15 cellular contexts compared by ENCODE assay signal in the genomic region with DNA sequence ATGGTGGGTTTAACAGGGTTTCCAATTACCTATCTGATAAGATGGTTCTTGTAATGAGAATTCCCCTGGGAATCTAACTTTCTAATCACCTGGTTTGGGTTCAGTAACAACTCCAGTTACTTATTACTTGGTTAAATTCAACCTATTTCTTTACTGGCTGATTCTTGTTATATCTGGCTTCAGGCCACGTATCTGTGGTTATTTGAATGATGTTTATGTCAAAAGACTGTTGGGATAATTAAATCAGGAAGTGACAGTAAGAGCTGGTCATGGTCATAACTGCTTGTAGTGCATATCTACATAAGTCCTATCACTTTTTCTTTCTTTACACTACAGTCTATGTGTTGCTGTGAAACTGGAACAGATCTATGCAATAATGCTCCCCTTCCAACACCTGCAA.
DNase-seq lines count a peak whose midpoint lies in the region; ATAC-seq and TF ChIP-seq lines count a peak whose summit lies in the region.
"Had no signal": no experiment of that assay in that cellular context is flagged by ENCODE, and none has a peak within 500 bp of the region (broad histone marks: within the 10 kb centered on the region; RNA-seq: fewer than 3 reads in every experiment).

No MANE protein-coding gene starts in this region.

- no peaks in the 10 kb centered on the region for H3K27me3 ChIP-seq in A673 (replicated peaks; ENCODE audit: insufficient read depth, low read depth, low read length, poor library complexity)
- H3K27me3 ChIP-seq: ascending aorta had no signal

- POLR2A ChIA-PET in A673 (lab: Charles Lee; ENCODE audit: low non-redundant PET), result no interaction called here
- POLR2A ChIA-PET in HEK293 (lab: Yijun Ruan, JAX), result no interaction called here

- peak; percentile 83 for ATAC-seq in SK-N-SH treated with all-trans-retinoic acid at 6 μM for 48 hours
- ATAC-seq in HG02938 (IDR thresholded peaks at IDR 0.05; ENCODE audit: unreplicated experiment), result no peak
- no peak for ATAC-seq in HG02588 (IDR thresholded peaks at IDR 0.05; ENCODE audit: unreplicated experiment)

- no peaks in the 10 kb centered on the region for H3K36me3 ChIP-seq in A673 (ENCODE audit: insufficient read depth, low read length, poor library complexity, severe bottlenecking)
- peaks cover 0 to 30% of the 10 kb centered on the region in 2 experiments; a peak in 1 of 3 replicates for H3K36me3 ChIP-seq in HEK293 (ENCODE audit: control insufficient read depth in 2 of 2, insufficient read depth in 1 of 2, low read length in 2 of 2)
- H3K36me3 ChIP-seq: ascending aorta had no signal

- BruUV-seq in A673 (replicated peaks; lab: Mats Ljungman, UMichigan), result no TSS peak

- H3K4me3 ChIP-seq in A673 (ENCODE audit: low read depth, low read length, poor library complexity, severe bottlenecking) (no peak overlapping the region), HEK293 (ENCODE audit: low read depth, low read length) (no peak overlapping the region), fibroblast of the aortic adventitia (ENCODE audit: low read depth, low read length) (no peak overlapping the region)
- H3K4me3 ChIP-seq: ascending aorta had no signal

- no peak for TF ChIP-seq CTCF in A673 (conservative IDR thresholded peaks at IDR 0.05; ENCODE audit: low read depth, low read length)
- TF ChIP-seq CTCF in HEK293 (tag by site-specific recombination; IDR thresholded peaks at IDR 0.05), result no peak
- no peak for TF ChIP-seq CTCF in fibroblast of the aortic adventitia (IDR thresholded peaks at IDR 0.05; ENCODE audit: insufficient read depth, low read length)

- no peaks in the 10 kb centered on the region for H3K9me3 ChIP-seq in A673 (ENCODE audit: low read depth, low read length, poor library complexity, severe bottlenecking)
- no peaks in the 10 kb centered on the region for H3K9me3 ChIP-seq in HEK293 (ENCODE audit: control insufficient read depth, insufficient read depth, low read depth, low read length)
- H3K9me3 ChIP-seq: ascending aorta had no signal

- DNase-seq in A673 (ENCODE audit: low spot score), result peak; percentile 58
- peak; percentile 51 for DNase-seq in fibroblast of the aortic adventitia (ENCODE audit: low read depth)
- no peak for DNase-seq in caudate nucleus (lab: John Stamatoyannopoulos, UW)
- DNase-seq in NCI-H187 (lab: John Stamatoyannopoulos, UW), result no peak
- DNase-seq: activated CD4-positive, alpha-beta T cell treated with anti-CD3 and anti-CD28 coated beads for 1 hour; NCI-H526 treated with DMSO at 0.1 percent for 48 hours; nephron progenitor cell; retina; stimulated activated CD4-positive, alpha-beta T cell treated with anti-CD3 and anti-CD28 coated beads, Interleukin-1b, Interleukin-23, amount 100 ng/mL, for 48 hours had no signal

- H3K27ac ChIP-seq in A673 (ENCODE audit: low read depth, low read length, poor library complexity, severe bottlenecking), result no peak overlapping the region
- H3K27ac ChIP-seq in HEK293 (ENCODE audit: extremely low read depth, low read depth, low read length), result no peak overlapping the region; the same call in 1 of the 2 replicates
- H3K27ac ChIP-seq in caudate nucleus (ENCODE audit: low read depth, low read length), result no peak overlapping the region
- H3K27ac ChIP-seq: ascending aorta, KMS-11 had no signal

- CTCF ChIA-PET in A673 (lab: Charles Lee) (no interaction called here), HEK293 (lab: Yijun Ruan, JAX) (interaction anchor here (0.7 to 1.2 kb wide), 2 partner anchors 11 to 1325 kb away, joined by 3 read pairs; no protein-coding TSS in a partner anchor)

- intact Hi-C loops in A673 (cut with micrococcal nuclease; ENCODE audit: unreplicated experiment), result no loop called here

- H3K4me1 ChIP-seq in A673 (ENCODE audit: insufficient read depth, low read length, poor library complexity, severe bottlenecking) (peaks cover 10% of the 10 kb centered on the region), HEK293 (ENCODE audit: control insufficient read depth, insufficient read depth, low read length) (no peaks in the 10 kb centered on the region)
- H3K4me1 ChIP-seq: ascending aorta had no signal

TF ChIP-seq in HEK293, 187 proteins besides CTCF, POLR2A, EP300 and RAD21:
- 0 out of 2 replicates have a peak, but pooled peaks have one; percentile 29 for TF ChIP-seq ZXDB (tag by site-specific recombination; IDR thresholded peaks at IDR 0.05)
- TF ChIP-seq OSR2 (tag by site-specific recombination; IDR thresholded peaks at IDR 0.05), result peak; percentile 41; the same call in 1 of the 2 replicates
- TF ChIP-seq TRIM28 (IDR thresholded peaks at IDR 0.05; ENCODE audit: borderline replicate concordance, low read length), result 0 out of 2 replicates have a peak, but pooled peaks have one; percentile 18
- no peak for TF ChIP-seq ZNF132 (tag by site-specific recombination; IDR thresholded peaks at IDR 0.05; ENCODE audit: borderline replicate concordance)
- TF ChIP-seq ZNF404 (tag by site-specific recombination; IDR thresholded peaks at IDR 0.05), result no peak
- TF ChIP-seq HOXD13 (CRISPR knock-in tag; IDR thresholded peaks at IDR 0.05; ENCODE audit: borderline replicate concordance), result peak; percentile 57; the same call in 1 of the 2 replicates
- TF ChIP-seq ZNF626 (tag by site-specific recombination; IDR thresholded peaks at IDR 0.05), result no peak
- TF ChIP-seq FEZF1 (tag by site-specific recombination; IDR thresholded peaks at IDR 0.05), result peak; percentile 74
- TF ChIP-seq GFI1B (tag by site-specific recombination; IDR thresholded peaks at IDR 0.05), result 0 out of 2 replicates have a peak, but pooled peaks have one; percentile 10
- 0 out of 2 replicates have a peak, but pooled peaks have one; percentile 44 for TF ChIP-seq ZNF843 (tag by site-specific recombination; IDR thresholded peaks at IDR 0.05)
- no peak for TF ChIP-seq KLF1 (tag by site-specific recombination; IDR thresholded peaks at IDR 0.05)
- no peak for TF ChIP-seq ZNF561 (tag by site-specific recombination; IDR thresholded peaks at IDR 0.05; ENCODE audit: borderline replicate concordance)
- no peak for TF ChIP-seq ZNF555 (tag by site-specific recombination; conservative IDR thresholded peaks at IDR 0.05)
- peak; percentile 25; the same call in 1 of the 2 replicates for TF ChIP-seq ZNF600 (tag by site-specific recombination; IDR thresholded peaks at IDR 0.05)
TF ChIP-seq in HEK293: peak in this region for 8.

TF ChIP-seq in SK-N-SH treated with all-trans-retinoic acid at 6 μM for 48 hours, 23 proteins besides CTCF, POLR2A, EP300 and RAD21 (continues in another document):
- TF ChIP-seq ARNTL (CRISPR knock-in tag; IDR thresholded peaks at IDR 0.05; ENCODE audit: borderline replicate concordance, low read depth) (no peak), CSDC2 (CRISPR knock-in tag; IDR thresholded peaks at IDR 0.05) (0 out of 2 replicates have a peak, but pooled peaks have one; percentile 51), ZC3H10 (CRISPR knock-in tag; IDR thresholded peaks at IDR 0.05) (0 out of 2 replicates have a peak, but pooled peaks have one; percentile 47), OSR1 (CRISPR knock-in tag; IDR thresholded peaks at IDR 0.05) (no peak), ZNF565 (CRISPR knock-in tag; conservative IDR thresholded peaks at IDR 0.05; ENCODE audit: low read depth) (no peak), ZNF8 (CRISPR knock-in tag; IDR thresholded peaks at IDR 0.05) (no peak), PPARA (CRISPR knock-in tag; IDR thresholded peaks at IDR 0.05; ENCODE audit: borderline replicate concordance) (no peak), TOX (CRISPR knock-in tag; IDR thresholded peaks at IDR 0.05; ENCODE audit: borderline replicate concordance) (no peak), ISL1 (CRISPR knock-in tag; IDR thresholded peaks at IDR 0.05) (peak; percentile 92)
- TF ChIP-seq, protein P1, sequence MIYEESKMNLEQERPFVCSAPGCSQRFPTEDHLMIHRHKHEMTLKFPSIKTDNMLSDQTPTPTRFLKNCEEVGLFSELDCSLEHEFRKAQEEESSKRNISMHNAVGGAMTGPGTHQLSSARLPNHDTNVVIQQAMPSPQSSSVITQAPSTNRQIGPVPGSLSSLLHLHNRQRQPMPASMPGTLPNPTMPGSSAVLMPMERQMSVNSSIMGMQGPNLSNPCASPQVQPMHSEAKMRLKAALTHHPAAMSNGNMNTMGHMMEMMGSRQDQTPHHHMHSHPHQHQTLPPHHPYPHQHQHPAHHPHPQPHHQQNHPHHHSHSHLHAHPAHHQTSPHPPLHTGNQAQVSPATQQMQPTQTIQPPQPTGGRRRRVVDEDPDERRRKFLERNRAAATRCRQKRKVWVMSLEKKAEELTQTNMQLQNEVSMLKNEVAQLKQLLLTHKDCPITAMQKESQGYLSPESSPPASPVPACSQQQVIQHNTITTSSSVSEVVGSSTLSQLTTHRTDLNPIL (CRISPR knock-in tag; IDR thresholded peaks at IDR 0.05; ENCODE audit: low read depth), result peak; percentile 55; the same call in 1 of the 2 replicates
- TF ChIP-seq, protein P2, sequence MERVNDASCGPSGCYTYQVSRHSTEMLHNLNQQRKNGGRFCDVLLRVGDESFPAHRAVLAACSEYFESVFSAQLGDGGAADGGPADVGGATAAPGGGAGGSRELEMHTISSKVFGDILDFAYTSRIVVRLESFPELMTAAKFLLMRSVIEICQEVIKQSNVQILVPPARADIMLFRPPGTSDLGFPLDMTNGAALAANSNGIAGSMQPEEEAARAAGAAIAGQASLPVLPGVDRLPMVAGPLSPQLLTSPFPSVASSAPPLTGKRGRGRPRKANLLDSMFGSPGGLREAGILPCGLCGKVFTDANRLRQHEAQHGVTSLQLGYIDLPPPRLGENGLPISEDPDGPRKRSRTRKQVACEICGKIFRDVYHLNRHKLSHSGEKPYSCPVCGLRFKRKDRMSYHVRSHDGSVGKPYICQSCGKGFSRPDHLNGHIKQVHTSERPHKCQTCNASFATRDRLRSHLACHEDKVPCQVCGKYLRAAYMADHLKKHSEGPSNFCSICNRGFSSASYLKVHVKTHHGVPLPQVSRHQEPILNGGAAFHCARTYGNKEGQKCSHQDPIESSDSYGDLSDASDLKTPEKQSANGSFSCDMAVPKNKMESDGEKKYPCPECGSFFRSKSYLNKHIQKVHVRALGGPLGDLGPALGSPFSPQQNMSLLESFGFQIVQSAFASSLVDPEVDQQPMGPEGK (CRISPR knock-in tag; IDR thresholded peaks at IDR 0.05; ENCODE audit: borderline replicate concordance), result peak; percentile 68; the same call in 1 of the 2 replicates
- TF ChIP-seq, protein P3, sequence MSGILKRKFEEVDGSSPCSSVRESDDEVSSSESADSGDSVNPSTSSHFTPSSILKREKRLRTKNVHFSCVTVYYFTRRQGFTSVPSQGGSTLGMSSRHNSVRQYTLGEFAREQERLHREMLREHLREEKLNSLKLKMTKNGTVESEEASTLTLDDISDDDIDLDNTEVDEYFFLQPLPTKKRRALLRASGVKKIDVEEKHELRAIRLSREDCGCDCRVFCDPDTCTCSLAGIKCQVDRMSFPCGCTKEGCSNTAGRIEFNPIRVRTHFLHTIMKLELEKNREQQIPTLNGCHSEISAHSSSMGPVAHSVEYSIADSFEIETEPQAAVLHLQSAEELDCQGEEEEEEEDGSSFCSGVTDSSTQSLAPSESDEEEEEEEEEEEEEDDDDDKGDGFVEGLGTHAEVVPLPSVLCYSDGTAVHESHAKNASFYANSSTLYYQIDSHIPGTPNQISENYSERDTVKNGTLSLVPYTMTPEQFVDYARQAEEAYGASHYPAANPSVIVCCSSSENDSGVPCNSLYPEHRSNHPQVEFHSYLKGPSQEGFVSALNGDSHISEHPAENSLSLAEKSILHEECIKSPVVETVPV (CRISPR knock-in tag; IDR thresholded peaks at IDR 0.05), result peak; percentile 59; the same call in 1 of the 2 replicates

Comparison
In these comparisons a context has a peak if more than half of its experiments do, and no peak if none do; other contexts are left out.
1. DNase-seq: peak in A673 (single experiment) and fibroblast of the aortic adventitia (single experiment); none in caudate nucleus (0 of 61) and NCI-H187 (0 of 2).